Comparison of ENCODE assay signal across 9 cellular contexts in the genomic region with DNA sequence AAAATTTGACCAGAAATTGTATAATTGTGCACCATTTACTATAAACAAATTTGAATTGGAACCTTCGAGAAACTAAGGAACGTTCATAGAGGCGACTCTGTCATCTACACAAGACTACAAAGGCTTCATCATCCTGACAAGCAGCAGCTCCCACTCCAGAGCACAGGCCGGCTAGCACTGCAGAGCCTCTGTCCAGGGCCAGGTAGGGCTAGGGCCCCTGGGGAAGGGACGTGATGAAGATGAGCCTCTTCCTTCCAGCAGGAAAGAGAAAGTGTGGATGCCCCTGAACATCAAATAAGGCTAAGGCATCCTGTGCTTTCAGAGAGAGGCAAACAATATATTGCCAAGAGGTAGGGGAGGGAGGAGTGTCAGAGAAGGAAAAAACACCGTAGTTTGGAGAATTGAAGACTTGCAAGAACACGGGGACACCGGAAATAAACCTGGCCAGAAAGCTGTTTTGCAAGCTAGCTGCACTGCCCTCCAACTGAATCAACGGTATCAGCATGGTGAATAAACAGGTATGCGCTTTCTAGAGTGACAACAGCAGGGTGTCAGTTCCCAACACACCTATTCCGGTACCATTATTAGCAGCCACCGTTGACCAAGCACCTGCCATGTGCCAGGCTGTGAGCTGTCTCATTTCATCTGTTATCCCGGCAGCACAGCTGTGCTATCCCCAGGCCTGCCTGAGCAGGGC. TPM values are rescaled to one million over a fixed set of nuclear protein-coding genes. Genes with fewer than 3 reads are reported as not detected.
DNase-seq lines count a peak whose midpoint lies in the region; ATAC-seq lines count a peak whose summit lies in the region.
"Had no signal": no experiment of that assay in that cellular context is flagged by ENCODE, and none has a peak within 500 bp of the region (broad histone marks: within the 10 kb centered on the region; RNA-seq: fewer than 3 reads in every experiment).

No MANE protein-coding gene starts in this region.

- H3K4me1 ChIP-seq in iPS-18a (ENCODE audit: control insufficient read depth, low read depth, low read length) (peaks cover 27% of the 10 kb centered on the region), thymus (ENCODE audit: control insufficient read depth, insufficient read depth, low read length) (peaks cover 4% of the 10 kb centered on the region)

- no peaks in the 10 kb centered on the region for H3K36me3 Mint-ChIP-seq in activated CD4-positive, alpha-beta memory T cell treated with anti-CD3 and anti-CD28 coated beads, Interleukin-2, amount 10 ng/mL, durations not matched to agents 7 days and 5 days (ENCODE audit: low read depth)

- ATAC-seq in HG02759 (IDR thresholded peaks at IDR 0.05; ENCODE audit: unreplicated experiment) (no peak), HG02623 (IDR thresholded peaks at IDR 0.05; ENCODE audit: unreplicated experiment) (no peak), GM18870 (IDR thresholded peaks at IDR 0.05; ENCODE audit: unreplicated experiment) (no peak)

- H3K27ac ChIP-seq in iPS-18a (ENCODE audit: low read length) = no peak overlapping the region
- H3K27ac ChIP-seq in thymus (ENCODE audit: low read depth) = peak overlapping the region; percentile 81

- no peaks in the 10 kb centered on the region for H3K27me3 Mint-ChIP-seq in activated CD4-positive, alpha-beta memory T cell treated with anti-CD3 and anti-CD28 coated beads, Interleukin-2, amount 10 ng/mL, durations not matched to agents 7 days and 5 days

- peak overlapping the region; percentile 32 for H3K4me3 Mint-ChIP-seq in activated CD4-positive, alpha-beta memory T cell treated with anti-CD3 and anti-CD28 coated beads, Interleukin-2, amount 10 ng/mL, durations not matched to agents 7 days and 5 days

- H3K9me3 ChIP-seq in iPS-18a (ENCODE audit: control insufficient read depth, low read depth, low read length) = no peaks in the 10 kb centered on the region
- no peaks in the 10 kb centered on the region for H3K9me3 ChIP-seq in thymus (ENCODE audit: control insufficient read depth)

- POLR2A ChIA-PET in activated CD4-positive, alpha-beta memory T cell treated with anti-CD3 and anti-CD28 coated beads, Interleukin-2, amount 10 ng/mL, durations not matched to agents 7 days and 5 days (lab: Charles Lee) = interaction anchor here (0.8 to 1.2 kb wide), 5 partner anchors 12 to 576 kb away, joined by 3 to 4 read pairs (median 3); a partner anchor contains a TSS

- DNase-seq in NCI-H2227 (lab: John Stamatoyannopoulos, UW; ENCODE audit: unreplicated experiment) = peak; percentile 32
- DNase-seq in NCI-H2227 treated with DMSO at 0.1 percent for 48 hours (lab: John Stamatoyannopoulos, UW) = no peak
- DNase-seq in activated CD4-positive, alpha-beta memory T cell treated with anti-CD3 and anti-CD28 coated beads, Interleukin-2, amount 10 ng/mL, durations not matched to agents 7 days and 5 days = no peak
- DNase-seq: midbrain had no signal

- H3K9me3 Mint-ChIP-seq in activated CD4-positive, alpha-beta memory T cell treated with anti-CD3 and anti-CD28 coated beads, Interleukin-2, amount 10 ng/mL, durations not matched to agents 7 days and 5 days = no peaks in the 10 kb centered on the region

- H3K4me1 Mint-ChIP-seq in activated CD4-positive, alpha-beta memory T cell treated with anti-CD3 and anti-CD28 coated beads, Interleukin-2, amount 10 ng/mL, durations not matched to agents 7 days and 5 days = peaks cover 24% of the 10 kb centered on the region

- whole genome bisulfite sequencing in thymus = 80% methylated on average over 13 of the region's 13 CpGs

- H3K4me3 ChIP-seq in iPS-18a (ENCODE audit: low read length) (no peak overlapping the region), thymus (ENCODE audit: low read length) (no peak overlapping the region)

- no peaks in the 10 kb centered on the region for H3K27me3 ChIP-seq in iPS-18a (ENCODE audit: control insufficient read depth, insufficient read depth, low read length)
- no peaks in the 10 kb centered on the region for H3K27me3 ChIP-seq in thymus (ENCODE audit: control insufficient read depth, insufficient read depth)

- peak overlapping the region; percentile 44 for H3K27ac Mint-ChIP-seq in activated CD4-positive, alpha-beta memory T cell treated with anti-CD3 and anti-CD28 coated beads, Interleukin-2, amount 10 ng/mL, durations not matched to agents 7 days and 5 days

- H3K9ac ChIP-seq in iPS-18a (ENCODE audit: low read length) = peak overlapping the region; percentile 40

- H3K36me3 ChIP-seq in iPS-18a (ENCODE audit: control insufficient read depth, low read depth, low read length) (no peaks in the 10 kb centered on the region), thymus (ENCODE audit: control insufficient read depth, insufficient read depth) (no peaks in the 10 kb centered on the region)

- CTCF ChIA-PET in activated CD4-positive, alpha-beta memory T cell treated with anti-CD3 and anti-CD28 coated beads, Interleukin-2, amount 10 ng/mL, durations not matched to agents 7 days and 5 days (lab: Charles Lee) = interaction anchor here (0.6 to 1.7 kb wide), 8 partner anchors 11 to 598 kb away, joined by 3 to 13 read pairs (median 4); a partner anchor contains a TSS

RNA-seq across cellular contexts. Expression of a gene that starts 12.4 kb away (rescaled TPM):
- total RNA-seq in activated CD4-positive, alpha-beta memory T cell treated with anti-CD3 and anti-CD28 coated beads, Interleukin-2, amount 10 ng/mL, durations not matched to agents 7 days and 5 days = 1 to 10 TPM; 5.0 to 5.6 TPM
- 5.8 TPM for polyA plus RNA-seq in thymus
